In the genomic region with DNA sequence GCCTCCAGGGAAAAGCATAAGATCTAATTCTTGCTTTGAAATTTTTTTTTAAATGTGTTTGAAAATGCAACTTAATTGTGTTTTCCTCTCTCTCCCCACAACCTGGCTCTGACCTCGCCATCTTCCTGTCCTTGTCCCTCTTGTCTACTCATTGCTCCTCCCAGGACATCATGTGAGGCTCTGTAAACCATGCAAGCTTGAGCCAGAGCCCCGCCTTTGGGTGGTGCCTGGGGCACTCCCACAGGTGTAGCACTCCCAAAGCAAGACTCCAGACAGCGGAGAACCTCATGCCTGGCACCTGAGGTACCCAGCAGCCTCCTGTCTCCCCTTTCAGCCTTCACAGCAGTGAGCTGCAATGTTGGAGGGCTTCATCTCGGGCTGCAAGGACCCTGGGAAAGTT, we compare ENCODE assay signal across 29 cellular contexts. TPM values are rescaled to one million over a fixed set of nuclear protein-coding genes. Genes with fewer than 3 reads are reported as not detected.
DNase-seq lines count a peak whose midpoint lies in the region; ATAC-seq, FAIRE-seq and TF ChIP-seq lines count a peak whose summit lies in the region.
"Had no signal": no experiment of that assay in that cellular context is flagged by ENCODE, and none has a peak within 500 bp of the region (broad histone marks: within the 10 kb centered on the region; RNA-seq: fewer than 3 reads in every experiment).

No MANE protein-coding gene starts in this region.

- H3K9me3 ChIP-seq in K562 (replicated peaks; ENCODE audit: control insufficient read depth, insufficient read depth, low read depth, low read length) (no peaks in the 10 kb centered on the region), upper lobe of right lung (no peaks in the 10 kb centered on the region)
- H3K9me3 ChIP-seq: right lobe of liver, testis had no signal

- no peaks in the 10 kb centered on the region for H3K79me2 ChIP-seq in K562 (ENCODE audit: control insufficient read depth, insufficient read depth, low read length)
- H3K79me2 ChIP-seq: parathyroid adenoma had no signal

- no peaks in the 10 kb centered on the region for H3K9me1 ChIP-seq in K562 (ENCODE audit: control insufficient read depth, insufficient read depth, low read length)

- H2AFZ ChIP-seq in K562 (ENCODE audit: low read depth, low read length), result no peak overlapping the region
- H2AFZ ChIP-seq: parathyroid adenoma had no signal

- H3K27ac ChIP-seq in K562 (ENCODE audit: extremely low read depth, low read depth, low read length) (no peak overlapping the region), upper lobe of right lung (no peak overlapping the region)
- H3K27ac ChIP-seq: HL-60, parathyroid adenoma, right lobe of liver, testis had no signal

- no peak overlapping the region for H3K27ac Mint-ChIP-seq in activated naive CD4-positive, alpha-beta T cell treated with anti-CD3 and anti-CD28 coated beads, Interleukin-2, amount 10 ng/mL, durations not matched to agents 7 days and 5 days
- H3K27ac Mint-ChIP-seq: activated naive CD4-positive, alpha-beta T cell treated with anti-CD3 and anti-CD28 coated beads, Interleukin-2, amount 50 U/mL, for 24 hours; CD4-positive, alpha-beta memory T cell; dendritic cell treated with granulocyte-macrophage colony-stimulating factor and Interleukin-4, amounts not matched to agents 40 ng/mL and 50 ng/mL, for 4 days had no signal

- no peak for FAIRE-seq in K562 (lab: Jason Lieb, UNC)
- FAIRE-seq: endothelial cell of umbilical vein, GM18507, kidney had no signal

- no peaks in the 10 kb centered on the region for H3K9me3 Mint-ChIP-seq in activated naive CD4-positive, alpha-beta T cell treated with anti-CD3 and anti-CD28 coated beads, Interleukin-2, amount 10 ng/mL, durations not matched to agents 7 days and 5 days
- H3K9me3 Mint-ChIP-seq: activated naive CD4-positive, alpha-beta T cell treated with anti-CD3 and anti-CD28 coated beads, Interleukin-2, amount 50 U/mL, for 24 hours; CD4-positive, alpha-beta memory T cell; dendritic cell treated with granulocyte-macrophage colony-stimulating factor and Interleukin-4, amounts not matched to agents 40 ng/mL and 50 ng/mL, for 4 days had no signal

- POLR2A ChIA-PET in K562 (lab: Yijun Ruan, JAX), result interaction anchor here (0.7 to 1.1 kb wide), 3 partner anchors 9 to 37 kb away, joined by 3 to 4 read pairs (median 3); no protein-coding TSS in a partner anchor

- H3K27me3 ChIP-seq in K562 (ENCODE audit: control insufficient read depth in 2 of 2, insufficient read depth in 2 of 2, low read length in 2 of 2), result peaks cover 1 to 44% of the 10 kb centered on the region in 2 experiments; a peak in 4 of 5 replicates
- H3K27me3 ChIP-seq in upper lobe of right lung, result no peaks in the 10 kb centered on the region
- H3K27me3 ChIP-seq: right lobe of liver, testis had no signal

- no peaks in the 10 kb centered on the region; the same call in 1 of the 2 replicates for H4K20me1 ChIP-seq in K562 (replicated peaks; ENCODE audit: control insufficient read depth, insufficient read depth, low read length)

- no peaks in the 10 kb centered on the region for H3K36me3 Mint-ChIP-seq in activated naive CD4-positive, alpha-beta T cell treated with anti-CD3 and anti-CD28 coated beads, Interleukin-2, amount 10 ng/mL, durations not matched to agents 7 days and 5 days
- H3K36me3 Mint-ChIP-seq: activated naive CD4-positive, alpha-beta T cell treated with anti-CD3 and anti-CD28 coated beads, Interleukin-2, amount 50 U/mL, for 24 hours; CD4-positive, alpha-beta memory T cell; IgD-negative memory B cell; naive thymus-derived CD4-positive, alpha-beta T cell had no signal

- peak; percentile 24 for DNase-seq in activated naive CD4-positive, alpha-beta T cell treated with anti-CD3 and anti-CD28 coated beads, Interleukin-2, amount 10 ng/mL, durations not matched to agents 7 days and 5 days
- DNase-seq in activated naive CD4-positive, alpha-beta T cell treated with Interleukin-2 at 50 U/mL for 16 hours, result no peak
- DNase-seq in K562 (ENCODE audit: extremely low read depth in 1 of 4, low spot score in 3 of 4) (peak in 1 of 4 experiments; percentile 35), upper lobe of right lung (no peak), NCI-H2171 treated with DMSO at 0.1 percent for 48 hours (lab: John Stamatoyannopoulos, UW) (no peak)
- DNase-seq in activated CD8-positive, alpha-beta memory T cell treated with anti-CD3 and anti-CD28 coated beads, Interleukin-2, amount 50 U/mL, for 48 hours, result no peak
- DNase-seq: activated T-cell treated with anti-CD3 and anti-CD28 coated beads for 4 hours; CD4-positive, alpha-beta memory T cell; foreskin melanocyte; H9; kidney; mammary epithelial cell; naive thymus-derived CD4-positive, alpha-beta T cell; NCI-H2029 treated with DMSO at 0.1 percent for 48 hours; NCI-H524 treated with DMSO at 0.1 percent for 48 hours; right lobe of liver; SHP77 treated with DMSO at 0.1 percent for 48 hours; stimulated activated CD4-positive, alpha-beta T cell treated with anti-CD3 and anti-CD28 coated beads, Interleukin-15, amount 100 ng/mL, for 24 hours; T-helper 1 cell; testis had no signal

- CTCF ChIA-PET in activated naive CD4-positive, alpha-beta T cell treated with anti-CD3 and anti-CD28 coated beads, Interleukin-2, amount 10 ng/mL, durations not matched to agents 7 days and 5 days (lab: Charles Lee), result interaction anchor here (0.6 to 1.4 kb wide), 2 partner anchors 21 to 317 kb away, joined by 4 to 5 read pairs; no protein-coding TSS in a partner anchor
- CTCF ChIA-PET in K562 (lab: Yijun Ruan, JAX; ENCODE audit: low intra/inter-chr PET ratio), result no interaction called here

- no peaks in the 10 kb centered on the region for H3K27me3 Mint-ChIP-seq in activated naive CD4-positive, alpha-beta T cell treated with anti-CD3 and anti-CD28 coated beads, Interleukin-2, amount 10 ng/mL, durations not matched to agents 7 days and 5 days
- H3K27me3 Mint-ChIP-seq: activated naive CD4-positive, alpha-beta T cell treated with anti-CD3 and anti-CD28 coated beads, Interleukin-2, amount 50 U/mL, for 24 hours; CD4-positive, alpha-beta memory T cell; dendritic cell treated with granulocyte-macrophage colony-stimulating factor and Interleukin-4, amounts not matched to agents 40 ng/mL and 50 ng/mL, for 4 days had no signal

- H3K9ac ChIP-seq in K562 (ENCODE audit: insufficient read depth in 1 of 2, low read depth in 2 of 2, low read length in 2 of 2), result no peak overlapping the region
- H3K9ac ChIP-seq: parathyroid adenoma had no signal

- no peaks in the 10 kb centered on the region for H3K4me1 ChIP-seq in K562 (replicated peaks in 1 of 2; ENCODE audit: control insufficient read depth in 2 of 2, insufficient read depth in 2 of 2, low read length in 2 of 2)
- no peaks in the 10 kb centered on the region for H3K4me1 ChIP-seq in upper lobe of right lung
- H3K4me1 ChIP-seq: parathyroid adenoma, right lobe of liver, testis had no signal

- no peak overlapping the region for H3K4me3 Mint-ChIP-seq in activated naive CD4-positive, alpha-beta T cell treated with anti-CD3 and anti-CD28 coated beads, Interleukin-2, amount 10 ng/mL, durations not matched to agents 7 days and 5 days
- H3K4me3 Mint-ChIP-seq: activated naive CD4-positive, alpha-beta T cell treated with anti-CD3 and anti-CD28 coated beads, Interleukin-2, amount 50 U/mL, for 24 hours; CD4-positive, alpha-beta memory T cell; dendritic cell treated with granulocyte-macrophage colony-stimulating factor and Interleukin-4, amounts not matched to agents 40 ng/mL and 50 ng/mL, for 4 days; H9; naive thymus-derived CD4-positive, alpha-beta T cell had no signal

- BruUV-seq in K562 (replicated peaks; lab: Mats Ljungman, UMichigan), result no TSS peak

- H3K4me1 Mint-ChIP-seq in activated naive CD4-positive, alpha-beta T cell treated with anti-CD3 and anti-CD28 coated beads, Interleukin-2, amount 10 ng/mL, durations not matched to agents 7 days and 5 days, result peaks cover 8% of the 10 kb centered on the region
- H3K4me1 Mint-ChIP-seq: activated naive CD4-positive, alpha-beta T cell treated with anti-CD3 and anti-CD28 coated beads, Interleukin-2, amount 50 U/mL, for 24 hours; H9 had no signal

- in situ Hi-C loops in K562 (cut with MboI), result no loop called here

- TF ChIP-seq RAD21 in K562 (CRISPR knock-in tag; conservative IDR thresholded peaks at IDR 0.05 in 1 of 2, IDR thresholded peaks at IDR 0.05 in 1 of 2), result no peak

- H3K4me3 ChIP-seq in K562 (no peak overlapping the region), upper lobe of right lung (no peak overlapping the region)
- H3K4me3 ChIP-seq: right lobe of liver, testis had no signal

- intact Hi-C loops in K562 (cut with micrococcal nuclease), result no loop called here
- intact Hi-C loops in upper lobe of right lung (cut with DNase I), result no loop called here

- no peaks in the 10 kb centered on the region for H3K36me3 ChIP-seq in K562 (ENCODE audit: control insufficient read depth, insufficient read depth, low read length)
- H3K36me3 ChIP-seq in upper lobe of right lung, result no peaks in the 10 kb centered on the region
- H3K36me3 ChIP-seq: right lobe of liver had no signal

- ATAC-seq in HG03432 (IDR thresholded peaks at IDR 0.05; ENCODE audit: unreplicated experiment) (peak; percentile 64), K562 (peak; percentile 67), upper lobe of right lung (peak; percentile 32)
- ATAC-seq: naive thymus-derived CD4-positive, alpha-beta T cell; right lobe of liver had no signal

- TF ChIP-seq CTCF in K562 (IDR thresholded peaks at IDR 0.05 in 2 of 3, conservative IDR thresholded peaks at IDR 0.05 in 1 of 3; ENCODE audit: insufficient read depth in 2 of 3, low read depth in 1 of 3, low read length in 3 of 3) (no peak), upper lobe of right lung (IDR thresholded peaks at IDR 0.05) (no peak)

- no peak overlapping the region for H3K4me2 ChIP-seq in K562 (ENCODE audit: insufficient read depth, low read length)

- TF ChIP-seq POLR2A in K562 (conservative IDR thresholded peaks at IDR 0.05), result no peak

- TF ChIP-seq EP300 in K562 (IDR thresholded peaks at IDR 0.05; ENCODE audit: low read length), result no peak

- 0% methylated on average over 4 of the region's 4 CpGs for WGBS in K562 (ENCODE audit: insufficient coverage, low coverage, missing lambda C conversion rate)

RNA-seq across cellular contexts. Expression of gene CDHR1, which starts 9.8 kb away (rescaled TPM):
- 7.3 and 9.6 TPM in 2 replicates for total RNA-seq in K562 (2011; cell fraction: chromatin; rRNA removed; ENCODE audit: low replicate concordance)
- total RNA-seq in K562 (2011; cell fraction: nucleolus; rRNA removed), result 5.5 and 6.0 TPM in 2 replicates
- 3.8 and 5.6 TPM in 2 replicates for total RNA-seq in K562 (2011; cell fraction: nucleoplasm; rRNA removed)
- total RNA-seq in K562 (2014; rRNA removed), result 0.23 and 0.29 TPM in 2 replicates
- 0.07 and 0.26 TPM in 2 replicates for total RNA-seq in K562 (2014; rRNA removed; fragmentation: Illumina TruSeq; extraction: Trizol)
- 0.07 and 0.11 TPM in 2 replicates for total RNA-seq in K562 (2015; rRNA removed; fragmentation: Illumina TruSeq; extraction: Trizol)
- 0.20 and 0.56 TPM in 2 replicates for total RNA-seq in K562 (2021)
- polyA plus RNA-seq in K562 (2011; rRNA removed), result 0.99 and 2.1 TPM in 2 replicates
- 0.40 and 1.1 TPM in 2 replicates for polyA plus RNA-seq in K562 (2011; cell fraction: cytosol; rRNA removed)
- 7.8 and 11.0 TPM in 2 replicates for polyA plus RNA-seq in K562 (2011; cell fraction: nucleus; rRNA removed)
- 0.44 and 0.76 TPM in 2 replicates for polyA plus RNA-seq in K562 (2012)
- polyA plus RNA-seq in K562 (2014; fragmentation: Illumina TruSeq; extraction: Trizol), result 0.29 and 0.33 TPM in 2 replicates
- under 1 TPM; 0.03 to 0.10 TPM for polyA plus RNA-seq in K562 (2014; fragmentation: Nextera tagmentation; extraction: Ambion mirVana)
- polyA plus RNA-seq in K562 (2014; rRNA removed), result 0.30 and 0.46 TPM in 2 replicates
- 0.77 and 0.81 TPM in 2 replicates for polyA minus RNA-seq in K562 (2011; rRNA and poly(A)+ RNA removed)
- 0.73 and 0.86 TPM in 2 replicates for polyA minus RNA-seq in K562 (2011; cell fraction: cytosol; rRNA and poly(A)+ RNA removed)
- 0.67 and 1.9 TPM in 2 replicates for polyA minus RNA-seq in K562 (2011; cell fraction: nucleus; rRNA and poly(A)+ RNA removed)
- 0.35 TPM for total RNA-seq in upper lobe of right lung
- total RNA-seq: Daoy had no signal
- polyA plus RNA-seq: CD4-positive, alpha-beta memory T cell; IgD-negative memory B cell had no signal

RNA-seq across cellular contexts. Expression of gene GPR15LG, which starts 10.9 kb away (rescaled TPM):
- total RNA-seq in K562 (2011; cell fraction: chromatin; rRNA removed; ENCODE audit: low replicate concordance), result not detected in 2 replicates
- not detected in 2 replicates for total RNA-seq in K562 (2011; cell fraction: nucleolus; rRNA removed)
- not detected in 2 replicates for total RNA-seq in K562 (2011; cell fraction: nucleoplasm; rRNA removed)
- not detected in 2 replicates for total RNA-seq in K562 (2014; rRNA removed)
- total RNA-seq in K562 (2014; rRNA removed; fragmentation: Illumina TruSeq; extraction: Trizol), result not detected in 2 replicates
- 0.51 TPM in 1 of 2 replicates, not detected in the other for total RNA-seq in K562 (2015; rRNA removed; fragmentation: Illumina TruSeq; extraction: Trizol)
- not detected in 2 replicates for total RNA-seq in K562 (2021)
- not detected in 2 replicates for polyA plus RNA-seq in K562 (2011; rRNA removed)
- polyA plus RNA-seq in K562 (2011; cell fraction: cytosol; rRNA removed), result not detected in 2 replicates
- polyA plus RNA-seq in K562 (2011; cell fraction: nucleus; rRNA removed), result not detected in 2 replicates
- not detected in 2 replicates for polyA plus RNA-seq in K562 (2012)
- not detected in 2 replicates for polyA plus RNA-seq in K562 (2014; fragmentation: Illumina TruSeq; extraction: Trizol)
- not detected for polyA plus RNA-seq in K562 (2014; fragmentation: Nextera tagmentation; extraction: Ambion mirVana)
- not detected in 2 replicates for polyA plus RNA-seq in K562 (2014; rRNA removed)
- not detected in 2 replicates for polyA minus RNA-seq in K562 (2011; rRNA and poly(A)+ RNA removed)
- polyA minus RNA-seq in K562 (2011; cell fraction: cytosol; rRNA and poly(A)+ RNA removed), result not detected in 2 replicates
- polyA minus RNA-seq in K562 (2011; cell fraction: nucleus; rRNA and poly(A)+ RNA removed), result not detected in 2 replicates
- total RNA-seq in upper lobe of right lung, result not detected
- total RNA-seq: CD4-positive, alpha-beta memory T cell; Daoy; endothelial cell of umbilical vein; H9; naive thymus-derived CD4-positive, alpha-beta T cell; right lobe of liver; testis had no signal
- polyA plus RNA-seq: CD4-positive, alpha-beta memory T cell; endothelial cell of umbilical vein; IgD-negative memory B cell; mammary epithelial cell; naive thymus-derived CD4-positive, alpha-beta T cell had no signal

RNA-seq across cellular contexts. Expression of gene LRIT2, which starts 40.8 kb away (rescaled TPM):
- not detected in 2 replicates for total RNA-seq in K562 (2011; cell fraction: chromatin; rRNA removed; ENCODE audit: low replicate concordance)
- not detected in 2 replicates for total RNA-seq in K562 (2011; cell fraction: nucleolus; rRNA removed)
- total RNA-seq in K562 (2011; cell fraction: nucleoplasm; rRNA removed), result not detected in 2 replicates
- not detected in 2 replicates for total RNA-seq in K562 (2014; rRNA removed)
- total RNA-seq in K562 (2014; rRNA removed; fragmentation: Illumina TruSeq; extraction: Trizol), result not detected in 2 replicates
- not detected in 2 replicates for total RNA-seq in K562 (2015; rRNA removed; fragmentation: Illumina TruSeq; extraction: Trizol)
- total RNA-seq in K562 (2021), result not detected in 2 replicates
- not detected in 2 replicates for polyA plus RNA-seq in K562 (2011; rRNA removed)
- polyA plus RNA-seq in K562 (2011; cell fraction: cytosol; rRNA removed), result not detected in 2 replicates
- polyA plus RNA-seq in K562 (2011; cell fraction: nucleus; rRNA removed), result not detected in 2 replicates
- not detected in 2 replicates for polyA plus RNA-seq in K562 (2012)
- not detected in 2 replicates for polyA plus RNA-seq in K562 (2014; fragmentation: Illumina TruSeq; extraction: Trizol)
- not detected for polyA plus RNA-seq in K562 (2014; fragmentation: Nextera tagmentation; extraction: Ambion mirVana)
- polyA plus RNA-seq in K562 (2014; rRNA removed), result not detected in 2 replicates
- polyA minus RNA-seq in K562 (2011; rRNA and poly(A)+ RNA removed), result not detected in 2 replicates
- polyA minus RNA-seq in K562 (2011; cell fraction: cytosol; rRNA and poly(A)+ RNA removed), result not detected in 2 replicates
- not detected in 2 replicates for polyA minus RNA-seq in K562 (2011; cell fraction: nucleus; rRNA and poly(A)+ RNA removed)
- total RNA-seq in upper lobe of right lung, result not detected
- total RNA-seq: CD4-positive, alpha-beta memory T cell; Daoy; endothelial cell of umbilical vein; H9; kidney; mammary epithelial cell; naive thymus-derived CD4-positive, alpha-beta T cell; right lobe of liver had no signal
- polyA plus RNA-seq: CD4-positive, alpha-beta memory T cell; endothelial cell of umbilical vein; IgD-negative memory B cell; mammary epithelial cell; naive thymus-derived CD4-positive, alpha-beta T cell had no signal

RNA-seq across cellular contexts. Expression of gene GHITM, which starts 45.2 kb away (rescaled TPM):
- 28.3 and 42.0 TPM in 2 replicates for total RNA-seq in K562 (2011; cell fraction: chromatin; rRNA removed; ENCODE audit: low replicate concordance)
- total RNA-seq in K562 (2011; cell fraction: nucleolus; rRNA removed), result 35.7 and 40.9 TPM in 2 replicates
- 48.2 and 55.7 TPM in 2 replicates for total RNA-seq in K562 (2011; cell fraction: nucleoplasm; rRNA removed)
- 353 and 382 TPM in 2 replicates for total RNA-seq in K562 (2014; rRNA removed)
- 410 and 439 TPM in 2 replicates for total RNA-seq in K562 (2014; rRNA removed; fragmentation: Illumina TruSeq; extraction: Trizol)
- 319 and 332 TPM in 2 replicates for total RNA-seq in K562 (2015; rRNA removed; fragmentation: Illumina TruSeq; extraction: Trizol)
- 322 and 329 TPM in 2 replicates for total RNA-seq in K562 (2021)
- polyA plus RNA-seq in K562 (2011; rRNA removed), result 419 and 525 TPM in 2 replicates
- 238 and 341 TPM in 2 replicates for polyA plus RNA-seq in K562 (2011; cell fraction: cytosol; rRNA removed)
- 70.0 and 123 TPM in 2 replicates for polyA plus RNA-seq in K562 (2011; cell fraction: nucleus; rRNA removed)
- polyA plus RNA-seq in K562 (2012), result 352 and 522 TPM in 2 replicates
- polyA plus RNA-seq in K562 (2014; fragmentation: Illumina TruSeq; extraction: Trizol), result 335 and 347 TPM in 2 replicates
- polyA plus RNA-seq in K562 (2014; fragmentation: Nextera tagmentation; extraction: Ambion mirVana), result 1,000 to 10,000 TPM; 1,201 to 1,258 TPM
- polyA plus RNA-seq in K562 (2014; rRNA removed), result 386 and 401 TPM in 2 replicates
- 349 and 350 TPM in 2 replicates for polyA minus RNA-seq in K562 (2011; rRNA and poly(A)+ RNA removed)
- polyA minus RNA-seq in K562 (2011; cell fraction: cytosol; rRNA and poly(A)+ RNA removed), result 107 and 129 TPM in 2 replicates
- 22.6 and 44.9 TPM in 2 replicates for polyA minus RNA-seq in K562 (2011; cell fraction: nucleus; rRNA and poly(A)+ RNA removed)
- total RNA-seq in upper lobe of right lung, result 117 TPM

RNA-seq across cellular contexts. Expression of gene LRIT1, which starts 56.8 kb away (rescaled TPM):
- not detected in 2 replicates for total RNA-seq in K562 (2011; cell fraction: chromatin; rRNA removed; ENCODE audit: low replicate concordance)
- total RNA-seq in K562 (2011; cell fraction: nucleolus; rRNA removed), result not detected in 2 replicates
- total RNA-seq in K562 (2011; cell fraction: nucleoplasm; rRNA removed), result not detected in 2 replicates
- total RNA-seq in K562 (2014; rRNA removed) (not detected in 2 replicates), K562 (2014; rRNA removed; fragmentation: Illumina TruSeq; extraction: Trizol) (not detected in 2 replicates), K562 (2015; rRNA removed; fragmentation: Illumina TruSeq; extraction: Trizol) (not detected in 2 replicates), K562 (2021) (not detected in 2 replicates), upper lobe of right lung (not detected)
- polyA plus RNA-seq in K562 (2011; rRNA removed) (not detected in 2 replicates), K562 (2014; fragmentation: Illumina TruSeq; extraction: Trizol) (not detected in 2 replicates), K562 (2014; fragmentation: Nextera tagmentation; extraction: Ambion mirVana) (not detected), K562 (2014; rRNA removed) (not detected in 2 replicates)
- not detected in 2 replicates for polyA plus RNA-seq in K562 (2011; cell fraction: cytosol; rRNA removed)
- not detected in 2 replicates for polyA plus RNA-seq in K562 (2011; cell fraction: nucleus; rRNA removed)
- polyA plus RNA-seq in K562 (2012), result not detected in 2 replicates
- not detected in 2 replicates for polyA minus RNA-seq in K562 (2011; rRNA and poly(A)+ RNA removed)
- not detected in 2 replicates for polyA minus RNA-seq in K562 (2011; cell fraction: cytosol; rRNA and poly(A)+ RNA removed)
- not detected in 2 replicates for polyA minus RNA-seq in K562 (2011; cell fraction: nucleus; rRNA and poly(A)+ RNA removed)
- total RNA-seq: CD4-positive, alpha-beta memory T cell; Daoy; endothelial cell of umbilical vein; H9; kidney; mammary epithelial cell; naive thymus-derived CD4-positive, alpha-beta T cell; right lobe of liver had no signal
- polyA plus RNA-seq: CD4-positive, alpha-beta memory T cell; endothelial cell of umbilical vein; IgD-negative memory B cell; mammary epithelial cell; naive thymus-derived CD4-positive, alpha-beta T cell had no signal
